ENCODE assay signal across 10 cellular contexts in the genomic region with DNA sequence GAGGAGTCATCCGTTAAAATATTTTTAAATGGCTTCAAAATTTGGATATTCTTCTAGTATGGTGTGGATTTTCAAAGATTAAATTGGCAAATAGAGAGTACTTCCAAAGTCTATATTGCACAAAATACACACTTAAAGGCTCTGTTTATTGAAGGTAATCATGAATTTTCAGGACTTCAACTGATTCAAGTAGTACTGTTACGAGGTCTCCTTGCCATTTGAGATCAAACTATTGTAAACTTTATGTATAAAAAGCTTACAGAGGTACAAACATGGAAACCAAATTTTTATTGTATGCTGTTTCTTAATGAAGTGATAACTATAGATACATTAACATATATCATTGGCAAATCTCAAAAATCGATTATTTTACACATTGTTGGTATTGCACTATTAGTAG. TPM values are rescaled to one million over a fixed set of nuclear protein-coding genes. Genes with fewer than 3 reads are reported as not detected.
A peak's percentile ranks its signal among the peaks of the same experiment; 100 is the strongest.
DNase-seq lines count a peak whose midpoint lies in the region; ATAC-seq and TF ChIP-seq lines count a peak whose summit lies in the region.
"Had no signal": no experiment of that assay in that cellular context is flagged by ENCODE, and none has a peak within 500 bp of the region (broad histone marks: within the 10 kb centered on the region; RNA-seq: fewer than 3 reads in every experiment).

No MANE protein-coding gene starts in this region.

- peak overlapping the region; percentile 96 for H3K4me3 Mint-ChIP-seq in nephron progenitor cell

- peaks cover 14% of the 10 kb centered on the region; the same call in 1 of the 2 replicates for H3F3A ChIP-seq in Loucy (ENCODE audit: low read depth)

- peak overlapping the region; percentile 80 to 99 (median 92) for H3K4me3 ChIP-seq in BLaER1 treated with 17β-estradiol and CSF1 and Interleukin-3, amounts not matched to agents 10 nM and 100 nM
- peak overlapping the region; percentile 95 for H3K4me3 ChIP-seq in Loucy (ENCODE audit: low read length, poor library complexity, severe bottlenecking)
- H3K4me3 ChIP-seq in dorsolateral prefrontal cortex = peak overlapping the region; percentile 56 to 98 (median 89)

- peaks cover 0 to 24% (median 21%) of the 10 kb centered on the region in 11 experiments; a peak in 16 of 22 replicates for H3K9me3 ChIP-seq in BLaER1 treated with 17β-estradiol and CSF1 and Interleukin-3, amounts not matched to agents 10 nM and 100 nM (replicated peaks in 1 of 11)
- H3K9me3 ChIP-seq in Loucy (ENCODE audit: insufficient read depth, low read depth, low read length) = no peaks in the 10 kb centered on the region

- no peaks in the 10 kb centered on the region for H3K27me3 ChIP-seq in BLaER1 treated with 17β-estradiol and CSF1 and Interleukin-3, amounts not matched to agents 10 nM and 100 nM
- no peaks in the 10 kb centered on the region for H3K27me3 ChIP-seq in Loucy (ENCODE audit: insufficient read depth, low read length, poor library complexity, severe bottlenecking)
- H3K27me3 ChIP-seq in dorsolateral prefrontal cortex = no peaks in the 10 kb centered on the region

- peaks cover 44% of the 10 kb centered on the region for H3K36me3 Mint-ChIP-seq in nephron progenitor cell (ENCODE audit: low read depth)

- TF ChIP-seq CTCF in Loucy (conservative IDR thresholded peaks at IDR 0.05; ENCODE audit: low read length) (no peak), dorsolateral prefrontal cortex (IDR thresholded peaks at IDR 0.05 in 54 of 56, conservative IDR thresholded peaks at IDR 0.05 in 2 of 56; ENCODE audit: low read depth in 1 of 56, partially characterized antibody in 56 of 56) (no peak), nephron progenitor cell (IDR thresholded peaks at IDR 0.05) (no peak)

- H3K9me3 Mint-ChIP-seq in nephron progenitor cell = peaks cover 19% of the 10 kb centered on the region

- H3K9me2 ChIP-seq in Loucy (replicated peaks; ENCODE audit: low read depth, low read length) = no peaks in the 10 kb centered on the region

- H3K36me3 ChIP-seq in BLaER1 treated with 17β-estradiol and CSF1 and Interleukin-3, amounts not matched to agents 10 nM and 100 nM = peaks cover 32 to 46% (median 44%) of the 10 kb centered on the region in 11 experiments; a peak in 21 of 22 replicates
- no peaks in the 10 kb centered on the region for H3K36me3 ChIP-seq in Loucy (ENCODE audit: insufficient read depth, low read length)

- H3K4me2 ChIP-seq in BLaER1 treated with 17β-estradiol and CSF1 and Interleukin-3, amounts not matched to agents 10 nM and 100 nM = peak overlapping the region; percentile 73 to 95 (median 84); a peak in 21 of 22 replicates
- H3K4me2 ChIP-seq in Loucy (ENCODE audit: low read depth, low read length, poor library complexity, severe bottlenecking) = peak overlapping the region; percentile 85

- H3K4me1 Mint-ChIP-seq in nephron progenitor cell = peaks cover 32% of the 10 kb centered on the region

- intact Hi-C loops in dorsolateral prefrontal cortex (cut with DNase I) = loop anchor here (5.0 to 10.0 kb wide), 7 partner anchors 112 to 1164 kb away; a partner anchor contains a TSS

- H3K4me1 ChIP-seq in BLaER1 treated with 17β-estradiol and CSF1 and Interleukin-3, amounts not matched to agents 10 nM and 100 nM = peaks cover 17 to 64% (median 27%) of the 10 kb centered on the region in 10 experiments
- H3K4me1 ChIP-seq in Loucy (ENCODE audit: insufficient read depth, low read length, poor library complexity, severe bottlenecking) = peaks cover 45% of the 10 kb centered on the region

- H4K20me1 ChIP-seq in BLaER1 treated with 17β-estradiol and CSF1 and Interleukin-3, amounts not matched to agents 10 nM and 100 nM = peaks cover 25 to 71% (median 65%) of the 10 kb centered on the region in 11 experiments; a peak in 21 of 22 replicates
- H4K20me1 ChIP-seq in Loucy (ENCODE audit: insufficient read depth, low read length, poor library complexity, severe bottlenecking) = peaks cover 70% of the 10 kb centered on the region

- no peaks in the 10 kb centered on the region for H3K27me3 Mint-ChIP-seq in nephron progenitor cell (ENCODE audit: low read depth, poor library complexity)

- H3K27ac ChIP-seq in BLaER1 treated with 17β-estradiol and CSF1 and Interleukin-3, amounts not matched to agents 10 nM and 100 nM = peak overlapping the region in 8 of 11 experiments; percentile 99 to 100 (median 100); a peak in 8 of 22 replicates
- peak overlapping the region in 31 of 59 donors; percentile 3 to 100 (median 97) for H3K27ac ChIP-seq in dorsolateral prefrontal cortex

- no peak for DNase-seq in dorsolateral prefrontal cortex
- DNase-seq in nephron progenitor cell = no peak
- DNase-seq in NCI-H2107 (lab: John Stamatoyannopoulos, UW) = no peak
- no peak for DNase-seq in COR-L47 (lab: John Stamatoyannopoulos, UW)
- no peak for DNase-seq in stimulated activated CD4-positive, alpha-beta T cell treated with anti-CD3 and anti-CD28 coated beads, Interleukin-12 subunit alpha, Interleukin-12 subunit beta, amount 100 ng/mL, for 4 hours
- DNase-seq: activated CD8-positive, alpha-beta memory T cell treated with anti-CD3 and anti-CD28 coated beads, Interleukin-2, amount 50 U/mL, for 48 hours; islet precursor cell had no signal

- H3K27ac Mint-ChIP-seq in nephron progenitor cell = no peak overlapping the region

- no peak overlapping the region for H2AFZ ChIP-seq in Loucy (ENCODE audit: low read length)

- peaks cover 77% of the 10 kb centered on the region for H3K79me2 ChIP-seq in Loucy (ENCODE audit: insufficient read depth, low read length)

- ATAC-seq in GM21825 (IDR thresholded peaks at IDR 0.05; ENCODE audit: unreplicated experiment) = no peak

- H3K9ac ChIP-seq in BLaER1 treated with 17β-estradiol and CSF1 and Interleukin-3, amounts not matched to agents 10 nM and 100 nM = peak overlapping the region; percentile 98 to 100 (median 100); a peak in 20 of 22 replicates
- H3K9ac ChIP-seq in Loucy (ENCODE audit: low read depth, low read length, poor library complexity, severe bottlenecking) = peak overlapping the region; percentile 96

RNA-seq across cellular contexts. Expression of a gene that starts 2.5 kb away (rescaled TPM):
- total RNA-seq in dorsolateral prefrontal cortex = 100 to 1,000 TPM in 108 of 120 experiments, 10 to 100 TPM in 12; 66.2 to 345 (median 150) TPM
